9 cellular contexts compared by ENCODE assay signal in the genomic region with DNA sequence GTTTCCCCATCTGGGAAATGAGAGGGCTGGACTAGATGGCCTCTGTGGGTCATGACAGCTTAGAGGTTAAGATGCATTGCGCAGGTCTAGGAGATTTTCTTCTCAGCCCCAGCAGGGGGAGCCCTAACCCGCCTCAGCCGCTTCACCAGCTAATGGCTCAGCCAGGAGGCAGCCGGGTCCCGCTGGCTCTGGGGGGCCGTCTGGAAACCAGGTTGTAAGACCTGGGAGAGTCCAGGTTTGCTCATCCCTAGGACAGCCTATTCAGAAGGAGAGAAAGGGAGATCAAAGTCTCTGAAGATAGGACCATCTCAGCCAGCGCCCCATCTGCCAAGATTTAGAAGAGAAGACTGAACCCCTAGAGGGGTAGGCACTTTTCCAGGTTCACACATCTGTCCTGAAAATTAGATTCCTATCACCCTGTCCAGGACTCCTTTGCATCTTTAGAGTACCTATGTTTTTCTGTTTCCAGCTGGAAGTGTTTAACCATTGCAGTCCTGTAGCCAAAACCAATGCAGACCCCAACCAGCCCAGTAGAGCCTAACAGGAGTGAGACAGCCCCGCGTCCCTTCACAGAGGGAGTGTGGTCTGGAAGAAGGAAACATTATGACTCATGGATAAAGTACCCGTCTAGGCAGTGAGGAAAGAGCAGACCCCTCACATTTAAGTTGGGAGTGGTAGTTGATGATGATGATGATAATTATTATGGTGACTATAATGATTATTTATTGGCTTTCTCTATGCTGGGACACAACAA. TPM values are rescaled to one million over a fixed set of nuclear protein-coding genes. Genes with fewer than 3 reads are reported as not detected.
DNase-seq lines count a peak whose midpoint lies in the region; ATAC-seq, FAIRE-seq and TF ChIP-seq lines count a peak whose summit lies in the region.
"Had no signal": no experiment of that assay in that cellular context is flagged by ENCODE, and none has a peak within 500 bp of the region (broad histone marks: within the 10 kb centered on the region; RNA-seq: fewer than 3 reads in every experiment).

No MANE protein-coding gene starts in this region.

- no peak overlapping the region for H3K9ac ChIP-seq in H1 (replicated peaks in 1 of 4; ENCODE audit: extremely low read depth in 1 of 4, low read depth in 3 of 4, low read length in 3 of 4)

- TF ChIP-seq CTCF in H1 (IDR thresholded peaks at IDR 0.05; ENCODE audit: control extremely low read depth in 1 of 3, insufficient read depth in 1 of 3, low read depth in 1 of 3, low read length in 3 of 3), result peak; percentile 76 to 98 (median 87)

- no peak overlapping the region for H2BK12ac ChIP-seq in H1 (ENCODE audit: low read depth, low read length)

- no peak overlapping the region for H2AK5ac ChIP-seq in H1 (ENCODE audit: low read depth, low read length)

- no peak overlapping the region for H3K27ac ChIP-seq in CD4-positive, alpha-beta memory T cell (ENCODE audit: low read depth, low read length)
- H3K27ac ChIP-seq in H1 (ENCODE audit: low read depth, low read length), result no peak overlapping the region

- H4K8ac ChIP-seq in H1 (ENCODE audit: extremely low read depth, insufficient read depth, low read length), result no peak overlapping the region

- H2BK20ac ChIP-seq in H1 (ENCODE audit: low read length), result no peak overlapping the region; the same call in 1 of the 2 replicates

- no peak overlapping the region for H4K5ac ChIP-seq in H1 (ENCODE audit: insufficient read length, low read depth, low read length)

- no peaks in the 10 kb centered on the region for H3K79me2 ChIP-seq in H1 (ENCODE audit: control insufficient read depth in 1 of 2, insufficient read depth in 2 of 2, low read length in 2 of 2)

- intact Hi-C loops in CD4-positive, alpha-beta memory T cell (cut with micrococcal nuclease), result loop anchor here (1.0 kb wide), 2 partner anchors 81 to 112 kb away; a partner anchor contains a TSS

- H3K27me3 Mint-ChIP-seq in CD4-positive, alpha-beta memory T cell, result peaks cover 0 to 14% of the 10 kb centered on the region in 2 donors
- H3K27me3 Mint-ChIP-seq in activated CD8-positive, alpha-beta T cell treated with anti-CD3 and anti-CD28 coated beads, Interleukin-2, amount 10 ng/mL, durations not matched to agents 7 days and 5 days (ENCODE audit: low read depth), result peaks cover 22% of the 10 kb centered on the region

- H4K20me1 ChIP-seq in H1 (replicated peaks in 1 of 2; ENCODE audit: control insufficient read depth in 1 of 2, insufficient read depth in 2 of 2, low read length in 2 of 2), result no peaks in the 10 kb centered on the region

- peak overlapping the region; percentile 54; the same call in 1 of the 2 replicates for H2AFZ ChIP-seq in H1 (ENCODE audit: low read length)

- H3K27ac Mint-ChIP-seq in CD4-positive, alpha-beta memory T cell, result peak overlapping the region in 1 of 7 donors; percentile 41
- H3K27ac Mint-ChIP-seq in activated CD8-positive, alpha-beta T cell treated with anti-CD3 and anti-CD28 coated beads, Interleukin-2, amount 10 ng/mL, durations not matched to agents 7 days and 5 days, result no peak overlapping the region
- H3K27ac Mint-ChIP-seq: T-helper 1 cell treated with Interleukin-12 subunit alpha and Interleukin-12 subunit beta and Interleukin-4 antibody, amounts not matched to agents 30 μg/mL and 1 μg/mL, for 36 hours had no signal

- TF ChIP-seq EP300 in H1 (IDR thresholded peaks at IDR 0.05; ENCODE audit: borderline replicate concordance in 1 of 2, low read depth in 2 of 2, low read length in 2 of 2), result no peak

- H3K9me3 Mint-ChIP-seq in CD4-positive, alpha-beta memory T cell, result no peaks in the 10 kb centered on the region
- H3K9me3 Mint-ChIP-seq in activated CD8-positive, alpha-beta T cell treated with anti-CD3 and anti-CD28 coated beads, Interleukin-2, amount 10 ng/mL, durations not matched to agents 7 days and 5 days (ENCODE audit: insufficient read depth), result no peaks in the 10 kb centered on the region
- H3K9me3 Mint-ChIP-seq: T-helper 1 cell treated with Interleukin-12 subunit alpha and Interleukin-12 subunit beta and Interleukin-4 antibody, amounts not matched to agents 30 μg/mL and 1 μg/mL, for 36 hours had no signal

- 0 out of 2 replicates have a peak overlapping the region, but pooled peaks have one; percentile 36 for H3K18ac ChIP-seq in H1 (ENCODE audit: extremely low read depth, low read length)

- no peak overlapping the region for H2BK15ac ChIP-seq in H1 (ENCODE audit: low read length)

- POLR2A ChIA-PET in CD4-positive, alpha-beta memory T cell (lab: Charles Lee; ENCODE audit: partially characterized antibody), result interaction anchor here (1.7 kb wide), 1 partner anchor 112 kb away, joined by 16 read pairs; a partner anchor contains a TSS
- POLR2A ChIA-PET in activated CD8-positive, alpha-beta T cell treated with anti-CD3 and anti-CD28 coated beads, Interleukin-2, amount 10 ng/mL, durations not matched to agents 7 days and 5 days (lab: Charles Lee), result interaction anchor here (0.7 to 1.4 kb wide), 3 partner anchors 81 to 113 kb away, joined by 3 to 6 read pairs (median 4); no protein-coding TSS in a partner anchor
- POLR2A ChIA-PET in H1 (lab: Charles Lee; ENCODE audit: partially characterized antibody), result interaction anchor here (2.0 kb wide), 1 partner anchor 81 kb away, joined by 10 read pairs; no protein-coding TSS in a partner anchor

- peak; percentile 79 for FAIRE-seq in H1 (lab: Jason Lieb, UNC)

- no peak overlapping the region for H3K4me3 ChIP-seq in CD4-positive, alpha-beta memory T cell (ENCODE audit: low read length in 2 of 2)
- no peak overlapping the region for H3K4me3 ChIP-seq in H1 (ENCODE audit: extremely low read depth in 1 of 4, insufficient read depth in 2 of 4, low read depth in 3 of 4, low read length in 4 of 4)

- H3K27me3 ChIP-seq in CD4-positive, alpha-beta memory T cell (ENCODE audit: insufficient read depth, low read length), result no peaks in the 10 kb centered on the region
- H3K27me3 ChIP-seq in H1 (replicated peaks in 1 of 4; ENCODE audit: control insufficient read depth in 3 of 4, extremely low read depth in 1 of 4, insufficient read depth in 3 of 4, low read length in 3 of 4), result no peaks in the 10 kb centered on the region

- peaks cover 12% of the 10 kb centered on the region for H3K4me1 ChIP-seq in CD4-positive, alpha-beta memory T cell (ENCODE audit: insufficient read depth, low read length)
- peaks cover 0 to 5% (median 0%) of the 10 kb centered on the region in 4 experiments; a peak in 1 of 7 replicates for H3K4me1 ChIP-seq in H1 (replicated peaks in 1 of 4; ENCODE audit: control insufficient read depth in 3 of 4, insufficient read depth in 4 of 4, low read length in 3 of 4)

- H3K23me2 ChIP-seq in H1 (ENCODE audit: low read depth, low read length), result no peaks in the 10 kb centered on the region; the same call in 1 of the 2 replicates

- no peaks in the 10 kb centered on the region for H3K9me3 ChIP-seq in CD4-positive, alpha-beta memory T cell (ENCODE audit: control insufficient read depth in 1 of 2, low read length in 2 of 2)
- H3K9me3 ChIP-seq in H1 (ENCODE audit: insufficient read depth in 2 of 2, low read depth in 1 of 2, low read length in 1 of 2), result no peaks in the 10 kb centered on the region

- peak; percentile 92 to 99 for TF ChIP-seq RAD21 in H1 (IDR thresholded peaks at IDR 0.05 in 1 of 2, conservative IDR thresholded peaks at IDR 0.05 in 1 of 2; ENCODE audit: low read depth in 2 of 2, low read length in 2 of 2)

- no peak overlapping the region for H3K14ac ChIP-seq in H1 (ENCODE audit: insufficient read length)

- H3K4me1 Mint-ChIP-seq in CD4-positive, alpha-beta memory T cell, result peaks cover 4 to 18% (median 6%) of the 10 kb centered on the region in 4 donors
- peaks cover 9% of the 10 kb centered on the region for H3K4me1 Mint-ChIP-seq in activated CD8-positive, alpha-beta T cell treated with anti-CD3 and anti-CD28 coated beads, Interleukin-2, amount 10 ng/mL, durations not matched to agents 7 days and 5 days (ENCODE audit: low read depth)

- ATAC-seq in GM19438 (IDR thresholded peaks at IDR 0.05; ENCODE audit: low read depth, unreplicated experiment) (peak; percentile 56), HG03521 (IDR thresholded peaks at IDR 0.05; ENCODE audit: unreplicated experiment) (peak; percentile 52)
- ATAC-seq in activated CD8-positive, alpha-beta T cell treated with anti-CD3 and anti-CD28 coated beads, Interleukin-2, amount 10 ng/mL, durations not matched to agents 7 days and 5 days, result peak; percentile 98

- H3K36me3 Mint-ChIP-seq in CD4-positive, alpha-beta memory T cell, result no peaks in the 10 kb centered on the region
- H3K36me3 Mint-ChIP-seq in activated CD8-positive, alpha-beta T cell treated with anti-CD3 and anti-CD28 coated beads, Interleukin-2, amount 10 ng/mL, durations not matched to agents 7 days and 5 days (ENCODE audit: low read depth), result no peaks in the 10 kb centered on the region

- no peak overlapping the region for H2BK120ac ChIP-seq in H1 (replicated peaks; ENCODE audit: low read depth, low read length)

- no peaks in the 10 kb centered on the region for H3K79me1 ChIP-seq in H1 (ENCODE audit: low read depth, low read length)

- CTCF ChIA-PET in CD4-positive, alpha-beta memory T cell (lab: Charles Lee; ENCODE audit: partially characterized antibody), result interaction anchor here (0.6 to 2.8 kb wide), 34 partner anchors 8 to 855 kb away, joined by 3 to 22 read pairs (median 4); a partner anchor contains a TSS
- CTCF ChIA-PET in activated CD8-positive, alpha-beta T cell treated with anti-CD3 and anti-CD28 coated beads, Interleukin-2, amount 10 ng/mL, durations not matched to agents 7 days and 5 days (lab: Charles Lee), result interaction anchor here (0.6 to 6.4 kb wide), 30 partner anchors 8 to 690 kb away, joined by 3 to 127 read pairs (median 5); a partner anchor contains a TSS
- CTCF ChIA-PET in H1 (lab: Charles Lee; ENCODE audit: partially characterized antibody), result interaction anchor here (0.7 to 43.0 kb wide), 34 partner anchors 8 to 533 kb away, joined by 3 to 991 read pairs (median 5); a partner anchor contains a TSS

- H3K23ac ChIP-seq in H1 (ENCODE audit: insufficient read length), result no peak overlapping the region

- H2BK5ac ChIP-seq in H1 (ENCODE audit: low read depth, low read length), result no peak overlapping the region

- no peaks in the 10 kb centered on the region for H3K36me3 ChIP-seq in CD4-positive, alpha-beta memory T cell (ENCODE audit: insufficient read depth, low read length)
- H3K36me3 ChIP-seq in H1 (ENCODE audit: control insufficient read depth in 2 of 4, insufficient read depth in 4 of 4, low read length in 3 of 4), result peaks cover 2 to 20% (median 14%) of the 10 kb centered on the region in 4 experiments

- H3K4ac ChIP-seq in H1 (replicated peaks; ENCODE audit: insufficient read length, low read depth, low read length), result no peak overlapping the region

- DNase-seq in CD4-positive, alpha-beta memory T cell, result peak; percentile 66 to 76 (median 74)
- DNase-seq in NCI-H82 (lab: John Stamatoyannopoulos, UW), result peak; percentile 80
- DNase-seq in activated CD8-positive, alpha-beta T cell treated with anti-CD3 and anti-CD28 coated beads, Interleukin-2, amount 10 ng/mL, durations not matched to agents 7 days and 5 days, result peak; percentile 85
- peak; percentile 77 to 96 for DNase-seq in H1 (ENCODE audit: low read depth in 1 of 2, low spot score in 2 of 2)
- DNase-seq in mesenteric fat pad (ENCODE audit: low spot score), result peak; percentile 94
- DNase-seq in stimulated activated CD8-positive, alpha-beta memory T cell treated with anti-CD3 and anti-CD28 coated beads, Interleukin-2, amount 100 ng/mL, for 1 hour (ENCODE audit: low read depth in 2 of 2), result peak; percentile 44 to 61

- H4K91ac ChIP-seq in H1 (replicated peaks; ENCODE audit: insufficient read length, low read length), result no peak overlapping the region

- TF ChIP-seq POLR2A in H1 (IDR thresholded peaks at IDR 0.05; ENCODE audit: control extremely low read depth in 1 of 2, low read depth in 2 of 2, low read length in 2 of 2), result no peak

- no peak overlapping the region for H3K56ac ChIP-seq in H1 (replicated peaks; ENCODE audit: insufficient read length, low read depth, low read length)

- H3K4me2 ChIP-seq in H1 (ENCODE audit: insufficient read depth in 1 of 2, low read depth in 2 of 2, low read length in 2 of 2), result no peak overlapping the region

- 32% methylated on average over 10 of the region's 10 CpGs; no CpG with 5 or more reads in 1 of the 2 experiments for WGBS in H1 (ENCODE audit: extremely low coverage in 1 of 2, insufficient coverage in 1 of 2, insufficient read length in 1 of 2, insufficient replicate concordance in 2 of 2, low coverage in 1 of 2, low lambda C conversion rate in 2 of 2, missing lambda C conversion rate in 1 of 2), 2 experiments

- H3K4me3 Mint-ChIP-seq in CD4-positive, alpha-beta memory T cell, result no peak overlapping the region
- no peak overlapping the region for H3K4me3 Mint-ChIP-seq in activated CD8-positive, alpha-beta T cell treated with anti-CD3 and anti-CD28 coated beads, Interleukin-2, amount 10 ng/mL, durations not matched to agents 7 days and 5 days
- H3K4me3 Mint-ChIP-seq: T-helper 1 cell treated with Interleukin-12 subunit alpha and Interleukin-12 subunit beta and Interleukin-4 antibody, amounts not matched to agents 30 μg/mL and 1 μg/mL, for 36 hours had no signal

RNA-seq across cellular contexts. Expression of a gene that starts 27.5 kb away (rescaled TPM):
- total RNA-seq in CD4-positive, alpha-beta memory T cell, result under 1 TPM; 0.19 to 0.47 TPM
- polyA plus RNA-seq in CD4-positive, alpha-beta memory T cell, result under 1 TPM in 1 of 2 donors, not detected in 1; 0.37 TPM
- not detected for total RNA-seq in activated CD8-positive, alpha-beta T cell treated with anti-CD3 and anti-CD28 coated beads, Interleukin-2, amount 10 ng/mL, durations not matched to agents 7 days and 5 days
- total RNA-seq in H1 (2021; fragmentation: NEBNext Ultra II Directional; extraction: Animal tissue kit (Norgen Biotek cat#: 25700)), result 438 and 452 TPM in 2 replicates
- 375 and 434 TPM in 2 replicates for polyA plus RNA-seq in H1 (2011; rRNA removed)
- polyA plus RNA-seq in H1 (2011; cell fraction: cytosol; rRNA removed), result 385 TPM
- 501 TPM for polyA plus RNA-seq in H1 (2011; cell fraction: nucleus; rRNA removed)
- polyA plus RNA-seq in H1 (2012, experiment 1 of 2), result 385 to 537 TPM (median 495 TPM) in 4 replicates
- polyA plus RNA-seq in H1 (2012, experiment 2 of 2), result 164 TPM
- 450 TPM for polyA plus RNA-seq in H1 (2013, experiment 1 of 2)
- 478 TPM for polyA plus RNA-seq in H1 (2013, experiment 2 of 2)
- 271 and 297 TPM in 2 replicates for polyA minus RNA-seq in H1 (2011; rRNA and poly(A)+ RNA removed)
- polyA minus RNA-seq in H1 (2011; cell fraction: cytosol; rRNA and poly(A)+ RNA removed), result 203 TPM
- polyA minus RNA-seq in H1 (2011; cell fraction: nucleus; rRNA and poly(A)+ RNA removed), result 95.3 TPM
- total RNA-seq in mesenteric fat pad, result 1,881 TPM

Comparison
In these comparisons a context has a peak if more than half of its experiments do, and no peak if none do; other contexts are left out.
1. RNA of a gene that starts 27.5 kb away (total RNA-seq): 1,881 TPM in mesenteric fat pad (single experiment) and 438 to 452 TPM in H1; 0.19 to 0.47 TPM in CD4-positive, alpha-beta memory T cell and not detected in activated CD8-positive, alpha-beta T cell treated with anti-CD3 and anti-CD28 coated beads, Interleukin-2, amount 10 ng/mL, durations not matched to agents 7 days and 5 days; every median in the first group is over 100 times any median in the second.
2. Peak in every context shown above with its lines, with median percentiles within 50 percentile points of each other: DNase-seq and ATAC-seq.